ENCODE assay signal across 1 cellular context in genomic region chr1:200305806-200306205, GRCh38.
A peak's percentile ranks its signal among the peaks of the same experiment; 100 is the strongest.
TF ChIP-seq lines count a peak whose summit lies in the region.

No MANE protein-coding gene starts in this region.

TF ChIP-seq in GM12878, 131 proteins besides CTCF, POLR2A, EP300 and RAD21:
- TF ChIP-seq HDGF (IDR thresholded peaks at IDR 0.05) (no peak), ASH2L (IDR thresholded peaks at IDR 0.05; ENCODE audit: borderline replicate concordance, low read depth) (no peak), ATF3 (IDR thresholded peaks at IDR 0.05; ENCODE audit: borderline replicate concordance, extremely low read depth, low read depth, low read length) (no peak), POU2F2 (IDR thresholded peaks at IDR 0.05; ENCODE audit: borderline replicate concordance, low read depth, low read length) (peak; percentile 79; the same call in 1 of the 3 replicates), BACH1 (IDR thresholded peaks at IDR 0.05; ENCODE audit: borderline replicate concordance) (no peak), RUNX3 (IDR thresholded peaks at IDR 0.05; ENCODE audit: low read length) (peak; percentile 35), ZSCAN29 (IDR thresholded peaks at IDR 0.05) (no peak), USF1 (IDR thresholded peaks at IDR 0.05; ENCODE audit: borderline replicate concordance, extremely low read length, insufficient read depth, low read depth, low read length) (no peak), NFYA (IDR thresholded peaks at IDR 0.05; ENCODE audit: borderline replicate concordance, low read depth, low read length) (no peak), NR2F1 (conservative IDR thresholded peaks at IDR 0.05) (no peak)
